Comparison of ENCODE assay signal across 9 cellular contexts in genomic region chr10:32318476-32318896, GRCh38. TPM values are rescaled to one million over a fixed set of nuclear protein-coding genes. Genes with fewer than 3 reads are reported as not detected.
DNase-seq lines count a peak whose midpoint lies in the region; ATAC-seq and TF ChIP-seq lines count a peak whose summit lies in the region.
"Had no signal": no experiment of that assay in that cellular context is flagged by ENCODE, and none has a peak within 500 bp of the region (broad histone marks: within the 10 kb centered on the region; RNA-seq: fewer than 3 reads in every experiment).

No MANE protein-coding gene starts in this region.

- H3K4me1 Mint-ChIP-seq in T-helper 1 cell treated with Interleukin-12 subunit alpha and Interleukin-12 subunit beta and Interleukin-4 antibody, amounts not matched to agents 30 μg/mL and 1 μg/mL, for 36 hours (ENCODE audit: low read depth) = peaks cover 46% of the 10 kb centered on the region
- H3K4me1 Mint-ChIP-seq in nephron progenitor cell = peaks cover 14% of the 10 kb centered on the region

- no peaks in the 10 kb centered on the region for H3K27me3 Mint-ChIP-seq in T-helper 1 cell treated with Interleukin-12 subunit alpha and Interleukin-12 subunit beta and Interleukin-4 antibody, amounts not matched to agents 30 μg/mL and 1 μg/mL, for 36 hours (ENCODE audit: low read depth)
- no peaks in the 10 kb centered on the region for H3K27me3 Mint-ChIP-seq in nephron progenitor cell (ENCODE audit: low read depth, poor library complexity)

- H3K4me1 ChIP-seq in left ventricle myocardium inferior = peaks cover 97% of the 10 kb centered on the region

- no peak for TF ChIP-seq CTCF in left ventricle myocardium inferior (IDR thresholded peaks at IDR 0.05; ENCODE audit: borderline replicate concordance)
- no peak for TF ChIP-seq CTCF in nephron progenitor cell (IDR thresholded peaks at IDR 0.05)

- no peak overlapping the region for H3K27ac ChIP-seq in left ventricle myocardium inferior (replicated peaks)
- H3K27ac ChIP-seq: thoracic aorta had no signal

- DNase-seq in Right ventricle myocardium superior (no peak), left ventricle myocardium inferior (no peak), nephron progenitor cell (no peak), amygdala (lab: John Stamatoyannopoulos, UW) (no peak), COR-L47 (lab: John Stamatoyannopoulos, UW) (no peak), inferior parietal cortex (ENCODE audit: extremely low spot score) (no peak)

- no peaks in the 10 kb centered on the region for H3K27me3 ChIP-seq in left ventricle myocardium inferior (ENCODE audit: low read depth)

- H3K27ac Mint-ChIP-seq in T-helper 1 cell treated with Interleukin-12 subunit alpha and Interleukin-12 subunit beta and Interleukin-4 antibody, amounts not matched to agents 30 μg/mL and 1 μg/mL, for 36 hours = peak overlapping the region; percentile 78
- H3K27ac Mint-ChIP-seq in nephron progenitor cell = peak overlapping the region; percentile 28

- intact Hi-C loops in Right ventricle myocardium superior (cut with DNase I) = no loop called here
- intact Hi-C loops in left ventricle myocardium inferior (cut with micrococcal nuclease) = no loop called here

- no peak overlapping the region for H3K4me3 ChIP-seq in left ventricle myocardium inferior
- H3K4me3 ChIP-seq: thoracic aorta had no signal

- H3K9me3 Mint-ChIP-seq in T-helper 1 cell treated with Interleukin-12 subunit alpha and Interleukin-12 subunit beta and Interleukin-4 antibody, amounts not matched to agents 30 μg/mL and 1 μg/mL, for 36 hours = no peaks in the 10 kb centered on the region
- H3K9me3 Mint-ChIP-seq in nephron progenitor cell = peaks cover 11% of the 10 kb centered on the region

- H3K9me3 ChIP-seq in left ventricle myocardium inferior (replicated peaks) = no peaks in the 10 kb centered on the region
- H3K9me3 ChIP-seq: thoracic aorta had no signal

- H3K4me3 Mint-ChIP-seq in T-helper 1 cell treated with Interleukin-12 subunit alpha and Interleukin-12 subunit beta and Interleukin-4 antibody, amounts not matched to agents 30 μg/mL and 1 μg/mL, for 36 hours = peak overlapping the region; percentile 2
- no peak overlapping the region for H3K4me3 Mint-ChIP-seq in nephron progenitor cell

- H3K36me3 Mint-ChIP-seq in T-helper 1 cell treated with Interleukin-12 subunit alpha and Interleukin-12 subunit beta and Interleukin-4 antibody, amounts not matched to agents 30 μg/mL and 1 μg/mL, for 36 hours (ENCODE audit: low read depth) = peaks cover 17% of the 10 kb centered on the region
- H3K36me3 Mint-ChIP-seq in nephron progenitor cell (ENCODE audit: low read depth) = peaks cover 77% of the 10 kb centered on the region

- H3K36me3 ChIP-seq in left ventricle myocardium inferior = no peaks in the 10 kb centered on the region
- H3K36me3 ChIP-seq: thoracic aorta had no signal

- ATAC-seq in Right ventricle myocardium superior (ENCODE audit: poor library complexity) (peak; percentile 38), HG02852 (IDR thresholded peaks at IDR 0.05; ENCODE audit: unreplicated experiment) (peak; percentile 49)

RNA-seq across cellular contexts. Expression of gene EPC1, which starts 28.5 kb away (rescaled TPM):
- total RNA-seq in Right ventricle myocardium superior = 17.3 TPM
- 17.0 TPM for total RNA-seq in left ventricle myocardium inferior
